In genomic region chr10:128337860-128338378, GRCh38 we compare ENCODE assay signal across 32 cellular contexts.
DNase-seq lines count a peak whose midpoint lies in the region; ATAC-seq and TF ChIP-seq lines count a peak whose summit lies in the region.
"Had no signal": no experiment of that assay in that cellular context is flagged by ENCODE, and none has a peak within 500 bp of the region (broad histone marks: within the 10 kb centered on the region; RNA-seq: fewer than 3 reads in every experiment).

No MANE protein-coding gene starts in this region.

- H3K36me3 ChIP-seq in right atrium auricular region (no peaks in the 10 kb centered on the region), psoas muscle (ENCODE audit: insufficient read depth in 1 of 2, low read depth in 1 of 2) (no peaks in the 10 kb centered on the region), endodermal cell (ENCODE audit: control insufficient read depth, insufficient read depth, low read length) (no peaks in the 10 kb centered on the region)
- H3K36me3 ChIP-seq: brain microvascular endothelial cell, gastroesophageal sphincter, neural progenitor cell had no signal

- no peak overlapping the region for H3K9ac ChIP-seq in endodermal cell (ENCODE audit: extremely low read depth, low read length, poor library complexity, severe bottlenecking)
- H3K9ac ChIP-seq: neural progenitor cell, parathyroid adenoma had no signal

- intact Hi-C loops in Right ventricle myocardium inferior (cut with DNase I) (no loop called here), left ventricle myocardium superior (cut with micrococcal nuclease) (no loop called here), psoas muscle (cut with DNase I) (no loop called here)

- H3K4me3 Mint-ChIP-seq in endodermal cell = no peak overlapping the region
- H3K4me3 Mint-ChIP-seq: activated naive CD4-positive, alpha-beta T cell treated with anti-CD3 and anti-CD28 coated beads, Interleukin-2, amount 50 U/mL, for 24 hours; activated T-helper 1 cell treated with anti-CD3 and anti-CD28 coated beads, Interleukin-12 subunit alpha, Interleukin-12 subunit beta, Interleukin-2, Interleukin-4 antibody, amounts not matched to agents 30 ng/mL and 10 ng/mL and 1 ng/mL, durations not matched to agents 14 hours and 24 hours and 36 hours; CD4-positive, CD25-positive, alpha-beta regulatory T cell; IgD-negative memory B cell; neural progenitor cell; stimulated activated effector memory CD8-positive, alpha-beta T cell treated with anti-CD3 and anti-CD28 coated beads, Interleukin-12 subunit alpha, Interleukin-12 subunit beta, amount 100 ng/mL, for 72 hours; T-helper 17 cell; type B pancreatic cell had no signal

- H3K4me3 ChIP-seq in right atrium auricular region = no peak overlapping the region
- H3K4me3 ChIP-seq in psoas muscle = peak overlapping the region; percentile 0
- no peak overlapping the region for H3K4me3 ChIP-seq in endodermal cell (ENCODE audit: low read length)
- H3K4me3 ChIP-seq: gastroesophageal sphincter, neural progenitor cell had no signal

- TF ChIP-seq CTCF in right atrium auricular region (IDR thresholded peaks at IDR 0.05) (no peak), psoas muscle (IDR thresholded peaks at IDR 0.05) (no peak), endodermal cell (conservative IDR thresholded peaks at IDR 0.05) (no peak)

- H3K27me3 ChIP-seq in right atrium auricular region (no peaks in the 10 kb centered on the region), psoas muscle (ENCODE audit: insufficient read depth in 3 of 3, low read length in 2 of 3) (no peaks in the 10 kb centered on the region), endodermal cell (ENCODE audit: control insufficient read depth, insufficient read depth, low read length, poor library complexity, severe bottlenecking) (no peaks in the 10 kb centered on the region)
- H3K27me3 ChIP-seq: brain microvascular endothelial cell, neural progenitor cell had no signal

- H3K4me1 ChIP-seq in right atrium auricular region (peaks cover 0 to 11% of the 10 kb centered on the region in 2 donors), psoas muscle (peaks cover 14% of the 10 kb centered on the region), endodermal cell (ENCODE audit: control insufficient read depth, insufficient read depth, low read length) (no peaks in the 10 kb centered on the region)
- H3K4me1 ChIP-seq: gastroesophageal sphincter, neural progenitor cell, parathyroid adenoma had no signal

- ATAC-seq in Right ventricle myocardium inferior = peak; percentile 89
- peak; percentile 86 for ATAC-seq in left ventricle myocardium superior
- ATAC-seq in psoas muscle = peak; percentile 46 to 95 (median 82)
- ATAC-seq: activated CD4-positive, CD25-positive, alpha-beta regulatory T cell treated with anti-CD3 and anti-CD28 coated beads, Interleukin-2, amount 50 U/mL, for 24 hours; gastroesophageal sphincter; left lobe of liver; T-helper 17 cell had no signal

- no peak overlapping the region for H3K27ac Mint-ChIP-seq in endodermal cell
- H3K27ac Mint-ChIP-seq: activated naive CD4-positive, alpha-beta T cell treated with anti-CD3 and anti-CD28 coated beads, Interleukin-2, amount 50 U/mL, for 24 hours; activated T-helper 1 cell treated with anti-CD3 and anti-CD28 coated beads, Interleukin-12 subunit alpha, Interleukin-12 subunit beta, Interleukin-2, Interleukin-4 antibody, amounts not matched to agents 30 ng/mL and 10 ng/mL and 1 ng/mL, durations not matched to agents 14 hours and 24 hours and 36 hours; CD4-positive, CD25-positive, alpha-beta regulatory T cell; IgD-negative memory B cell; neural progenitor cell; stimulated activated effector memory CD8-positive, alpha-beta T cell treated with anti-CD3 and anti-CD28 coated beads, Interleukin-12 subunit alpha, Interleukin-12 subunit beta, amount 100 ng/mL, for 72 hours; T-helper 17 cell; type B pancreatic cell had no signal

- H3K9me3 ChIP-seq in right atrium auricular region (no peaks in the 10 kb centered on the region), psoas muscle (no peaks in the 10 kb centered on the region), endodermal cell (ENCODE audit: control insufficient read depth, low read length) (no peaks in the 10 kb centered on the region)

- peak overlapping the region in 1 of 2 donors; percentile 10 for H3K27ac ChIP-seq in right atrium auricular region
- H3K27ac ChIP-seq in psoas muscle = peak overlapping the region; percentile 4
- no peak overlapping the region for H3K27ac ChIP-seq in endodermal cell (ENCODE audit: low read depth, low read length)
- H3K27ac ChIP-seq: brain microvascular endothelial cell, gastroesophageal sphincter, neural progenitor cell, parathyroid adenoma, RWPE1 had no signal

- H3K27me3 Mint-ChIP-seq in endodermal cell (ENCODE audit: insufficient read depth) = peaks cover 3% of the 10 kb centered on the region

- DNase-seq in Right ventricle myocardium inferior (ENCODE audit: missing footprints) = peak; percentile 65
- no peak for DNase-seq in right atrium auricular region (ENCODE audit: low spot score)
- DNase-seq in left ventricle myocardium superior = peak; percentile 64
- peak; percentile 71 to 89 for DNase-seq in psoas muscle
- DNase-seq in CD1c-positive myeloid dendritic cell (ENCODE audit: extremely low spot score) = no peak
- no peak for DNase-seq in middle frontal gyrus (ENCODE audit: extremely low spot score, low spot score)
- DNase-seq in AG20443 (ENCODE audit: low spot score) = no peak
- DNase-seq in endodermal cell = no peak
- DNase-seq: activated CD4-positive, alpha-beta T cell treated with anti-CD3 and anti-CD28 coated beads, Interleukin-2, amount 50 U/mL, for 48 hours; activated CD8-positive, alpha-beta memory T cell treated with anti-CD3 and anti-CD28 coated beads, Interleukin-2, amount 50 U/mL, for 4 hours; amniotic stem cell; brain microvascular endothelial cell; CD4-positive, CD25-positive, alpha-beta regulatory T cell; EL; hypothalamus; mesendoderm; NCI-H187 treated with DMSO at 0.1 percent for 48 hours; NCI-H2171; OCI-M1; stimulated activated CD4-positive, alpha-beta T cell treated with anti-CD3 and anti-CD28 coated beads, Interleukin-15, amount 100 ng/mL, for 24 hours; T-helper 17 cell had no signal

- no peaks in the 10 kb centered on the region for H3K9me3 Mint-ChIP-seq in endodermal cell
- H3K9me3 Mint-ChIP-seq: activated naive CD4-positive, alpha-beta T cell treated with anti-CD3 and anti-CD28 coated beads, Interleukin-2, amount 50 U/mL, for 24 hours; activated T-helper 1 cell treated with anti-CD3 and anti-CD28 coated beads, Interleukin-12 subunit alpha, Interleukin-12 subunit beta, Interleukin-2, Interleukin-4 antibody, amounts not matched to agents 30 ng/mL and 10 ng/mL and 1 ng/mL, durations not matched to agents 14 hours and 24 hours and 36 hours; neural progenitor cell; stimulated activated effector memory CD8-positive, alpha-beta T cell treated with anti-CD3 and anti-CD28 coated beads, Interleukin-12 subunit alpha, Interleukin-12 subunit beta, amount 100 ng/mL, for 72 hours; type B pancreatic cell had no signal

- no peaks in the 10 kb centered on the region for H3K4me1 Mint-ChIP-seq in endodermal cell
- H3K4me1 Mint-ChIP-seq: activated naive CD4-positive, alpha-beta T cell treated with anti-CD3 and anti-CD28 coated beads, Interleukin-2, amount 50 U/mL, for 24 hours; CD4-positive, CD25-positive, alpha-beta regulatory T cell; IgD-negative memory B cell; neural progenitor cell; stimulated activated effector memory CD8-positive, alpha-beta T cell treated with anti-CD3 and anti-CD28 coated beads, Interleukin-12 subunit alpha, Interleukin-12 subunit beta, amount 100 ng/mL, for 72 hours; T-helper 17 cell had no signal

- 14 to 20% (median 19%) methylated on average over 7 of the region's 7 CpGs for WGBS in psoas muscle, 3 donors
- WGBS in endodermal cell (ENCODE audit: insufficient coverage in 1 of 2, insufficient read length in 1 of 2), 2 experiments = 87 to 96% methylated on average over 7 of the region's 7 CpGs

- no peaks in the 10 kb centered on the region for H3K36me3 Mint-ChIP-seq in endodermal cell (ENCODE audit: low read depth)
- H3K36me3 Mint-ChIP-seq: activated naive CD4-positive, alpha-beta T cell treated with anti-CD3 and anti-CD28 coated beads, Interleukin-2, amount 50 U/mL, for 24 hours; CD4-positive, CD25-positive, alpha-beta regulatory T cell; IgD-negative memory B cell; neural progenitor cell; stimulated activated effector memory CD8-positive, alpha-beta T cell treated with anti-CD3 and anti-CD28 coated beads, Interleukin-12 subunit alpha, Interleukin-12 subunit beta, amount 100 ng/mL, for 72 hours; type B pancreatic cell had no signal

Comparison
In these comparisons a context has a peak if more than half of its experiments do, and no peak if none do; other contexts are left out.
1. DNase-seq: peak in Right ventricle myocardium inferior (single experiment), left ventricle myocardium superior (single experiment) and psoas muscle (2 of 2); none in right atrium auricular region (single experiment), CD1c-positive myeloid dendritic cell (single experiment), middle frontal gyrus (single experiment), AG20443 (single experiment) and endodermal cell (single experiment).
2. Peak in every context shown above with its lines, with median percentiles within 50 percentile points of each other: ATAC-seq.